ENCODE assay signal across 28 cellular contexts in genomic region chr5:13034048-13034447, GRCh38.
"Had no signal": no experiment of that assay in that cellular context is flagged by ENCODE, and none has a peak within 500 bp of the region (broad histone marks: within the 10 kb centered on the region; RNA-seq: fewer than 3 reads in every experiment).

No MANE protein-coding gene starts in this region.

- H3K27me3 Mint-ChIP-seq: activated B cell treated with CpG ODN at 0.5 μM for 24 hours; activated CD4-positive, alpha-beta T cell treated with anti-CD3 and anti-CD28 coated beads for 36 hours; activated naive CD8-positive, alpha-beta T cell; stimulated activated memory B cell treated with anti-CD40 and anti-IgM and Interleukin-4, amounts not matched to agents 10 μg/mL and 1 μg/mL and 100 μg/mL, for 72 hours had no signal

- H3K27ac Mint-ChIP-seq: activated B cell treated with CpG ODN at 0.5 μM for 24 hours; activated CD4-positive, alpha-beta T cell treated with anti-CD3 and anti-CD28 coated beads for 36 hours; activated naive CD8-positive, alpha-beta T cell; activated T-helper 2 cell treated with anti-CD3 and anti-CD28 coated beads, Interferon-gamma antibody, Interleukin-2, Interleukin-4, amounts not matched to agents 10 μg/mL and 5 μg/mL and 100 μg/mL, durations not matched to agents 14 hours and 24 hours and 36 hours; nephron progenitor cell; stimulated activated memory B cell treated with anti-CD40 and anti-IgM and Interleukin-4, amounts not matched to agents 10 μg/mL and 1 μg/mL and 100 μg/mL, for 72 hours; T-helper 1 cell treated with Interleukin-12 subunit alpha and Interleukin-12 subunit beta and Interleukin-4 antibody, amounts not matched to agents 30 μg/mL and 1 μg/mL, for 36 hours had no signal

- H3K4me3 Mint-ChIP-seq: activated B cell treated with CpG ODN at 0.5 μM for 24 hours; activated CD4-positive, alpha-beta T cell treated with anti-CD3 and anti-CD28 coated beads for 36 hours; activated naive CD8-positive, alpha-beta T cell; activated T-cell treated with anti-CD3 and anti-CD28 coated beads, Interleukin-2, amount 50 U/mL, for 4 hours; nephron progenitor cell; stimulated activated memory B cell treated with anti-CD40 and anti-IgM and Interleukin-4, amounts not matched to agents 10 μg/mL and 1 μg/mL and 100 μg/mL, for 72 hours; T-helper 1 cell treated with Interleukin-12 subunit alpha and Interleukin-12 subunit beta and Interleukin-4 antibody, amounts not matched to agents 30 μg/mL and 1 μg/mL, for 36 hours had no signal

- H3K4me3 ChIP-seq: adrenal gland, cardiac muscle cell, mucosa of descending colon, sigmoid colon, smooth muscle cell, stomach, thoracic aorta, upper lobe of right lung had no signal

- ATAC-seq: activated CD4-positive, alpha-beta T cell treated with anti-CD3 and anti-CD28 coated beads for 36 hours; activated T-cell treated with anti-CD3 and anti-CD28 coated beads, Interleukin-2, amount 50 U/mL, for 4 hours; left colon; mucosa of descending colon; stimulated activated memory B cell treated with anti-CD40 and anti-IgM and Interleukin-4, amounts not matched to agents 10 μg/mL and 1 μg/mL and 100 μg/mL, for 72 hours; upper lobe of right lung had no signal

- H3K4me2 ChIP-seq: smooth muscle cell had no signal

- H3K36me3 ChIP-seq: adrenal gland, cardiac muscle cell, sigmoid colon, stomach, thoracic aorta, upper lobe of right lung had no signal

- H3K27ac ChIP-seq: adrenal gland, cardiac muscle cell, sigmoid colon, stomach, thoracic aorta, upper lobe of right lung had no signal

- H3K36me3 Mint-ChIP-seq: activated naive CD8-positive, alpha-beta T cell; stimulated activated memory B cell treated with anti-CD40 and anti-IgM and Interleukin-4, amounts not matched to agents 10 μg/mL and 1 μg/mL and 100 μg/mL, for 72 hours had no signal

- DNase-seq: activated B cell treated with CpG ODN at 0.5 μM for 24 hours; activated CD4-positive, alpha-beta T cell treated with anti-CD3 and anti-CD28 coated beads for 36 hours; activated CD4-positive, alpha-beta T cell treated with anti-CD3 and anti-CD28 coated beads, Interleukin-2, amount 50 U/mL, for 48 hours; activated CD8-positive, alpha-beta memory T cell treated with anti-CD3 and anti-CD28 coated beads, Interleukin-2, amount 50 U/mL, for 48 hours; activated naive CD4-positive, alpha-beta T cell; activated T-cell treated with anti-CD3 and anti-CD28 coated beads, Interleukin-2, amount 50 U/mL, for 4 hours; adrenal gland; head of caudate nucleus; islet precursor cell; left colon; mesenchymal stem cell; mucosa of descending colon; nephron progenitor cell; occipital lobe; posterior cingulate gyrus; retina; sigmoid colon; stimulated activated CD4-positive, alpha-beta T cell treated with anti-CD3 and anti-CD28 coated beads, Interleukin-15, amount 100 ng/mL, for 24 hours; stomach; T1000; upper lobe of right lung had no signal

- H3K4me1 ChIP-seq: adrenal gland, sigmoid colon, stomach, upper lobe of right lung had no signal

- H3K9me3 Mint-ChIP-seq: activated T-cell treated with anti-CD3 and anti-CD28 coated beads, Interleukin-2, amount 50 U/mL, for 4 hours; nephron progenitor cell had no signal

- H3K4me1 Mint-ChIP-seq: activated B cell treated with CpG ODN at 0.5 μM for 24 hours; activated CD4-positive, alpha-beta T cell treated with anti-CD3 and anti-CD28 coated beads for 36 hours; nephron progenitor cell; stimulated activated memory B cell treated with anti-CD40 and anti-IgM and Interleukin-4, amounts not matched to agents 10 μg/mL and 1 μg/mL and 100 μg/mL, for 72 hours had no signal

- H3K27me3 ChIP-seq: adrenal gland, cardiac muscle cell, sigmoid colon, stomach, upper lobe of right lung had no signal

- H3K9me3 ChIP-seq: adrenal gland, sigmoid colon, stomach, thoracic aorta, upper lobe of right lung had no signal
